14 cellular contexts compared by ENCODE assay signal in genomic region chr1:149782600-149782999, GRCh38. TPM values are rescaled to one million over a fixed set of nuclear protein-coding genes. Genes with fewer than 3 reads are reported as not detected.
DNase-seq lines count a peak whose midpoint lies in the region; ATAC-seq and TF ChIP-seq lines count a peak whose summit lies in the region.
"Not testable (repeated sequence)": the region's sequence is repeated elsewhere in the genome, so short reads cannot be mapped to it uniquely, and the experiment has no call there.
"Had no signal": no experiment of that assay in that cellular context is flagged by ENCODE, and none has a peak within 500 bp of the region (broad histone marks: within the 10 kb centered on the region; RNA-seq: fewer than 3 reads in every experiment).

FCGR1A (plus strand) TSS chr1:149782694; CDS start chr1:149782744, 50 bp downstream.

- H3K27me3 ChIP-seq in DND-41 (ENCODE audit: insufficient read depth, low read length, poor library complexity); dorsolateral prefrontal cortex; lung (ENCODE audit: control insufficient read depth, insufficient read depth); neutrophil; thoracic aorta (replicated peaks; ENCODE audit: insufficient read depth): not testable (repeated sequence)

- H3K4me1 Mint-ChIP-seq in activated CD8-positive, alpha-beta T cell treated with anti-CD3 and anti-CD28 coated beads for 36 hours (ENCODE audit: low read depth); activated T-helper 2 cell treated with anti-CD3 and anti-CD28 coated beads, Interferon-gamma antibody, Interleukin-2, Interleukin-4, amounts not matched to agents 10 μg/mL and 5 μg/mL and 100 μg/mL, durations not matched to agents 14 hours and 24 hours and 36 hours (ENCODE audit: low read depth): not testable (repeated sequence)

- not testable (repeated sequence) for H3K36me3 ChIP-seq in DND-41 (ENCODE audit: insufficient read depth, low read length); lung (ENCODE audit: control insufficient read depth in 2 of 2, insufficient read depth in 2 of 2, low read length in 2 of 2); neutrophil; thoracic aorta

- peak; percentile 56; the same call in 1 of the 3 replicates for ATAC-seq in DND-41 (ENCODE audit: insufficient read depth, low read depth)
- peak; percentile 58 for ATAC-seq in activated CD8-positive, alpha-beta T cell treated with anti-CD3 and anti-CD28 coated beads for 36 hours
- not testable (repeated sequence) for ATAC-seq in lung (ENCODE audit: insufficient read depth, low FRiP score); thoracic aorta (ENCODE audit: insufficient number of reproducible peaks, low FRiP score, low read depth)

- H3K4me1 ChIP-seq in DND-41 (ENCODE audit: insufficient read depth, low read length); lung (ENCODE audit: control insufficient read depth in 2 of 2, insufficient read depth in 2 of 2, low read length in 2 of 2); thoracic aorta (ENCODE audit: control insufficient read depth in 1 of 2, low read depth in 2 of 2): not testable (repeated sequence)
- H3K4me1 ChIP-seq in neutrophil (ENCODE audit: control insufficient read depth in 1 of 2, insufficient read depth in 1 of 2, low read depth in 1 of 2, low read length in 1 of 2) = peaks cover 12 to 19% of the 10 kb centered on the region in 2 experiments

- not testable (repeated sequence) for H3K9ac ChIP-seq in DND-41 (ENCODE audit: low read depth, low read length)

- H3K79me2 ChIP-seq in DND-41 (ENCODE audit: insufficient read depth, low read length) = not testable (repeated sequence)

- not testable (repeated sequence) for H3K27ac Mint-ChIP-seq in activated CD8-positive, alpha-beta T cell treated with anti-CD3 and anti-CD28 coated beads for 36 hours
- H3K27ac Mint-ChIP-seq in activated T-helper 2 cell treated with anti-CD3 and anti-CD28 coated beads, Interferon-gamma antibody, Interleukin-2, Interleukin-4, amounts not matched to agents 10 μg/mL and 5 μg/mL and 100 μg/mL, durations not matched to agents 14 hours and 24 hours and 36 hours = peak within 1 kb of the TSS; percentile 28

- not testable (repeated sequence) for H3K9me3 Mint-ChIP-seq in activated CD8-positive, alpha-beta T cell treated with anti-CD3 and anti-CD28 coated beads for 36 hours; activated T-helper 2 cell treated with anti-CD3 and anti-CD28 coated beads, Interferon-gamma antibody, Interleukin-2, Interleukin-4, amounts not matched to agents 10 μg/mL and 5 μg/mL and 100 μg/mL, durations not matched to agents 14 hours and 24 hours and 36 hours

- 0 to 72% methylated on average over 1 to 2 of the region's 2 CpGs for WGBS in lung, 2 donors

- not testable (repeated sequence) for H3K27me3 Mint-ChIP-seq in activated CD8-positive, alpha-beta T cell treated with anti-CD3 and anti-CD28 coated beads for 36 hours; activated T-helper 2 cell treated with anti-CD3 and anti-CD28 coated beads, Interferon-gamma antibody, Interleukin-2, Interleukin-4, amounts not matched to agents 10 μg/mL and 5 μg/mL and 100 μg/mL, durations not matched to agents 14 hours and 24 hours and 36 hours (ENCODE audit: low read depth)

- H3K27ac ChIP-seq in DND-41 (ENCODE audit: low read length); dorsolateral prefrontal cortex; lung (ENCODE audit: low read depth in 1 of 2, low read length in 1 of 2); thoracic aorta: not testable (repeated sequence)
- H3K27ac ChIP-seq in neutrophil = peak within 1 kb of the TSS; percentile 58

- intact Hi-C loops in activated CD8-positive, alpha-beta T cell treated with anti-CD3 and anti-CD28 coated beads for 36 hours (cut with micrococcal nuclease); activated T-helper 2 cell treated with anti-CD3 and anti-CD28 coated beads, Interferon-gamma antibody, Interleukin-2, Interleukin-4, amounts not matched to agents 10 μg/mL and 5 μg/mL and 100 μg/mL, durations not matched to agents 14 hours and 24 hours and 36 hours (cut with micrococcal nuclease); dorsolateral prefrontal cortex (cut with DNase I): not testable (repeated sequence)

- not testable (repeated sequence) for H4K20me1 ChIP-seq in DND-41 (ENCODE audit: insufficient read depth, low read length)

- POLR2A ChIA-PET in activated CD8-positive, alpha-beta T cell treated with anti-CD3 and anti-CD28 coated beads for 36 hours (lab: Charles Lee) = not testable (repeated sequence)

- H3K4me3 Mint-ChIP-seq in activated CD8-positive, alpha-beta T cell treated with anti-CD3 and anti-CD28 coated beads for 36 hours; activated T-helper 2 cell treated with anti-CD3 and anti-CD28 coated beads, Interferon-gamma antibody, Interleukin-2, Interleukin-4, amounts not matched to agents 10 μg/mL and 5 μg/mL and 100 μg/mL, durations not matched to agents 14 hours and 24 hours and 36 hours (ENCODE audit: low read depth): not testable (repeated sequence)

- not testable (repeated sequence) for H3K9me3 ChIP-seq in DND-41 (ENCODE audit: insufficient read depth, low read length, severe bottlenecking); lung (ENCODE audit: control insufficient read depth in 2 of 2, insufficient read depth in 1 of 2, low read length in 1 of 2); neutrophil; thoracic aorta

- DNase-seq in DND-41; activated CD8-positive, alpha-beta T cell treated with anti-CD3 and anti-CD28 coated beads for 36 hours; activated T-helper 2 cell treated with anti-CD3 and anti-CD28 coated beads, Interferon-gamma antibody, Interleukin-2, Interleukin-4, amounts not matched to agents 10 μg/mL and 5 μg/mL and 100 μg/mL, durations not matched to agents 14 hours and 24 hours and 36 hours (ENCODE audit: low spot score); dorsolateral prefrontal cortex; lung (ENCODE audit: low spot score); thoracic aorta (ENCODE audit: low spot score): not testable (repeated sequence)

- H3K4me3 ChIP-seq in DND-41 (ENCODE audit: low read depth in 1 of 2, low read length in 2 of 2); dorsolateral prefrontal cortex; lung; thoracic aorta: not testable (repeated sequence)
- peak within 1 kb of the TSS in 1 of 2 experiments; percentile 38 for H3K4me3 ChIP-seq in neutrophil (ENCODE audit: low read depth in 1 of 2, low read length in 1 of 2)

- not testable (repeated sequence) for H3K4me2 ChIP-seq in DND-41 (ENCODE audit: insufficient read depth, low read length)

- not testable (repeated sequence) for TF ChIP-seq CTCF in DND-41 (IDR thresholded peaks at IDR 0.05; ENCODE audit: borderline replicate concordance, extremely low read depth, low read length, poor library complexity, severe bottlenecking); activated CD8-positive, alpha-beta T cell treated with anti-CD3 and anti-CD28 coated beads for 36 hours (IDR thresholded peaks at IDR 0.05); dorsolateral prefrontal cortex (IDR thresholded peaks at IDR 0.05 in 54 of 56, conservative IDR thresholded peaks at IDR 0.05 in 2 of 56; ENCODE audit: low read depth in 1 of 56, partially characterized antibody in 56 of 56); lung (IDR thresholded peaks at IDR 0.05; ENCODE audit: control extremely low read depth, extremely low read depth); neutrophil (IDR thresholded peaks at IDR 0.05); thoracic aorta (IDR thresholded peaks at IDR 0.05)

- H2AFZ ChIP-seq in DND-41 (ENCODE audit: low read depth, low read length) = not testable (repeated sequence)

- CTCF ChIA-PET in activated CD8-positive, alpha-beta T cell treated with anti-CD3 and anti-CD28 coated beads for 36 hours (lab: Charles Lee) = not testable (repeated sequence)

- not testable (repeated sequence) for H3K36me3 Mint-ChIP-seq in activated CD8-positive, alpha-beta T cell treated with anti-CD3 and anti-CD28 coated beads for 36 hours (ENCODE audit: low read depth); activated T-helper 2 cell treated with anti-CD3 and anti-CD28 coated beads, Interferon-gamma antibody, Interleukin-2, Interleukin-4, amounts not matched to agents 10 μg/mL and 5 μg/mL and 100 μg/mL, durations not matched to agents 14 hours and 24 hours and 36 hours (ENCODE audit: low read depth)

RNA-seq across cellular contexts. Expression of gene FCGR1A, which starts in this region (rescaled TPM):
- not detected for total RNA-seq in activated CD8-positive, alpha-beta T cell treated with anti-CD3 and anti-CD28 coated beads for 36 hours
- total RNA-seq in activated T-helper 2 cell treated with anti-CD3 and anti-CD28 coated beads, Interferon-gamma antibody, Interleukin-2, Interleukin-4, amounts not matched to agents 10 μg/mL and 5 μg/mL and 100 μg/mL, durations not matched to agents 14 hours and 24 hours and 36 hours = not detected in 2 replicates
- total RNA-seq in dorsolateral prefrontal cortex = 10 to 100 TPM in 77 of 120 experiments, 1 to 10 TPM in 43; 1.1 to 67.4 (median 12.9) TPM
- 10 to 100 TPM; 11.5 to 25.8 TPM for total RNA-seq in lung
- 10 to 100 TPM; 78.0 to 94.4 TPM for polyA plus RNA-seq in lung
- total RNA-seq in thoracic aorta = 10 to 100 TPM; 15.8 to 37.1 TPM
- total RNA-seq: A172, Daoy, G401, H4, IMR-90, PC-3 had no signal
- polyA plus RNA-seq: BJ, IMR-90 had no signal

Comparison
In these comparisons a context has a peak if more than half of its experiments do, and no peak if none do; other contexts are left out.
1. Peak in ATAC-seq in activated CD8-positive, alpha-beta T cell treated with anti-CD3 and anti-CD28 coated beads for 36 hours; RNA of the gene not detected or under 1 TPM.